In the genomic region with DNA sequence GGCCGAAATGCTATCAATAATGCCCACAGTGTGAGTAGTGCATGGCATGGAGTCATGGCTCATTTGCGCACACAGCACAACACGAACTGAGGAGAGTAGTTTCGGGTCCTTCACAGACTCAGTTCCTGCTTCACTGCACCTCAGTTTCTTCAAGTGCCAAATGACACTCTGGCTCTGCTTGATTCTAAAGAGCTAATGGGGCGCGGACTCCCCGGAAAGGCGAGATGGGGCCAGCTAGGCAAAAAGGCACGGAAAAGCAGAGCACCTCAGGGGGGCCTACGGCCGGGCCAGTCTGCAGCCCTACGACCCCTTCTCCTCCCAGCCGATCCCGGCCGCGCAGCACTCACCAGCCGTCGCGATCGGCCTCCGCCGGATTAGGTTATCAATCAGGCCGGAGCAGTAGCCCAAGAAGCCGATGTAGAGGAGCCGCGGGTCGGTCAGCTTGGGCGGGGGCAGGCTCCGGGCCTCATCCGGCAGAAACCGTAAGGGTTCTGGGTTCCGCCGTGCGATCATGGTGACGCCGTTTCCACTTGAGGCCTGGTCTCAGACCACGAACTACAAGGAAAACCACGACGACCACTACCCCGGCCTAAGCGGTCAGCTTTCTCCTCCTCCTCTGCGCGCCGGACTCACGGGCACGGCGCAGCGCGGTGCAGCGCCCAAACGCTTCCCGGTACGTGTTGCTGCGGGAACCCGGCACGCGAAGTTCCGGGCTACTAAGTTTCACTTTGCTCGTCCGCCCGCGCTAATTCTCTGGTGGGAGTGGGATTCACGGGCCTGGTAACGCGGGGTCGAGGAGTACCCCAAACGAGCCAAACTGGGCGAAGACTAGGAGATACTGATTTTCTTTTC, we compare ENCODE assay signal across 1 cellular context.
TF ChIP-seq lines count a peak whose summit lies in the region.

A gene (minus strand): TSS at position 631 of the 852 bp plus-strand sequence. CDS start 118 bp downstream, at position 513.

TF ChIP-seq in K562, 482 proteins besides CTCF, POLR2A, EP300 and RAD21 (continued from another document and continues in another):
- TF ChIP-seq, protein P1, sequence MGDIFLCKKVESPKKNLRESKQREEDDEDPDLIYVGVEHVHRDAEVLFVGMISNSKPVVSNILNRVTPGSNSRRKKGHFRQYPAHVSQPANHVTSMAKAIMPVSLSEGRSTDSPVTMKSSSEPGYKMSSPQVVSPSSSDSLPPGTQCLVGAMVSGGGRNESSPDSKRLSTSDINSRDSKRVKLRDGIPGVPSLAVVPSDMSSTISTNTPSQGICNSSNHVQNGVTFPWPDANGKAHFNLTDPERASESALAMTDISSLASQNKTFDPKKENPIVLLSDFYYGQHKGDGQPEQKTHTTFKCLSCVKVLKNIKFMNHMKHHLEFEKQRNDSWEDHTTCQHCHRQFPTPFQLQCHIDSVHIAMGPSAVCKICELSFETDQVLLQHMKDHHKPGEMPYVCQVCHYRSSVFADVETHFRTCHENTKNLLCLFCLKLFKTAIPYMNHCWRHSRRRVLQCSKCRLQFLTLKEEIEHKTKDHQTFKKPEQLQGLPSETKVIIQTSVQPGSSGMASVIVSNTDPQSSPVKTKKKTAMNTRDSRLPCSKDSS (IDR thresholded peaks at IDR 0.05; ENCODE audit: low read depth, partially characterized antibody): no peak
- TF ChIP-seq U2AF1 (optimal IDR thresholded peaks at IDR 0.05; ENCODE audit: low read depth, low read length) (no peak), RBBP5 (IDR thresholded peaks at IDR 0.05; ENCODE audit: borderline replicate concordance, insufficient read depth, low read length, poor library complexity, severe bottlenecking) (peak; percentile 99), EP400 (IDR thresholded peaks at IDR 0.05) (peak; percentile 81), RBM25 (IDR thresholded peaks at IDR 0.05; ENCODE audit: low read depth, low read length, severe bottlenecking) (no peak), SMC3 (conservative IDR thresholded peaks at IDR 0.05; ENCODE audit: insufficient read depth, low read depth, low read length) (0 out of 2 replicates have a peak, but pooled peaks have one; percentile 23), SAFB (IDR thresholded peaks at IDR 0.05; ENCODE audit: borderline replicate concordance, low read depth, low read length) (peak; percentile 78; the same call in 1 of the 2 replicates), HOXB6 (CRISPR knock-in tag; IDR thresholded peaks at IDR 0.05; ENCODE audit: borderline replicate concordance) (no peak), HCFC1 (IDR thresholded peaks at IDR 0.05; ENCODE audit: low read depth, low read length) (peak; percentile 86), ZNF766 (CRISPR knock-in tag; conservative IDR thresholded peaks at IDR 0.05) (0 out of 2 replicates have a peak, but pooled peaks have one; percentile 42), MIER1 (IDR thresholded peaks at IDR 0.05; ENCODE audit: low read depth) (0 out of 2 replicates have a peak, but pooled peaks have one; percentile 9), ASH1L (IDR thresholded peaks at IDR 0.05; ENCODE audit: borderline replicate concordance, low read depth, partially characterized antibody) (no peak), SMAD3 (CRISPR knock-in tag; conservative IDR thresholded peaks at IDR 0.05) (no peak), FOSL1 (tag; conservative IDR thresholded peaks at IDR 0.05) (peak; percentile 37; the same call in 1 of the 2 replicates), DNMT1 (IDR thresholded peaks at IDR 0.05) (no peak), ZNF695 (CRISPR knock-in tag; IDR thresholded peaks at IDR 0.05) (no peak), ZNF764 (CRISPR knock-in tag; IDR thresholded peaks at IDR 0.05; ENCODE audit: low read depth) (peak; percentile 20; the same call in 1 of the 2 replicates), TAF9B (IDR thresholded peaks at IDR 0.05; ENCODE audit: partially characterized antibody) (peak; percentile 95), RBM14 (IDR thresholded peaks at IDR 0.05; ENCODE audit: borderline replicate concordance, insufficient read depth, low read depth, low read length) (no peak), HDAC1 (IDR thresholded peaks at IDR 0.05) (peak in 1 of 2 experiments; percentile 87; a peak in 2 of 4 replicates), NCOA6 (IDR thresholded peaks at IDR 0.05) (peak; percentile 89), ZNF274 (IDR thresholded peaks at IDR 0.05; ENCODE audit: borderline replicate concordance, low read depth, low read length) (no peak), HDAC6 (IDR thresholded peaks at IDR 0.05; ENCODE audit: low read depth, low read length) (no peak), GATAD2A (IDR thresholded peaks at IDR 0.05) (peak; percentile 92; the same call in 1 of the 2 replicates), ZNF143 (CRISPR knock-in tag; IDR thresholded peaks at IDR 0.05) (no peak), TRIM24 (IDR thresholded peaks at IDR 0.05) (peak in 1 of 2 experiments; percentile 98; a peak in 2 of 4 replicates), BCL6 (CRISPR knock-in tag; IDR thresholded peaks at IDR 0.05) (no peak)
- TF ChIP-seq, protein P2, sequence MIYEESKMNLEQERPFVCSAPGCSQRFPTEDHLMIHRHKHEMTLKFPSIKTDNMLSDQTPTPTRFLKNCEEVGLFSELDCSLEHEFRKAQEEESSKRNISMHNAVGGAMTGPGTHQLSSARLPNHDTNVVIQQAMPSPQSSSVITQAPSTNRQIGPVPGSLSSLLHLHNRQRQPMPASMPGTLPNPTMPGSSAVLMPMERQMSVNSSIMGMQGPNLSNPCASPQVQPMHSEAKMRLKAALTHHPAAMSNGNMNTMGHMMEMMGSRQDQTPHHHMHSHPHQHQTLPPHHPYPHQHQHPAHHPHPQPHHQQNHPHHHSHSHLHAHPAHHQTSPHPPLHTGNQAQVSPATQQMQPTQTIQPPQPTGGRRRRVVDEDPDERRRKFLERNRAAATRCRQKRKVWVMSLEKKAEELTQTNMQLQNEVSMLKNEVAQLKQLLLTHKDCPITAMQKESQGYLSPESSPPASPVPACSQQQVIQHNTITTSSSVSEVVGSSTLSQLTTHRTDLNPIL (CRISPR knock-in tag; IDR thresholded peaks at IDR 0.05): no peak
- TF ChIP-seq, protein P3, sequence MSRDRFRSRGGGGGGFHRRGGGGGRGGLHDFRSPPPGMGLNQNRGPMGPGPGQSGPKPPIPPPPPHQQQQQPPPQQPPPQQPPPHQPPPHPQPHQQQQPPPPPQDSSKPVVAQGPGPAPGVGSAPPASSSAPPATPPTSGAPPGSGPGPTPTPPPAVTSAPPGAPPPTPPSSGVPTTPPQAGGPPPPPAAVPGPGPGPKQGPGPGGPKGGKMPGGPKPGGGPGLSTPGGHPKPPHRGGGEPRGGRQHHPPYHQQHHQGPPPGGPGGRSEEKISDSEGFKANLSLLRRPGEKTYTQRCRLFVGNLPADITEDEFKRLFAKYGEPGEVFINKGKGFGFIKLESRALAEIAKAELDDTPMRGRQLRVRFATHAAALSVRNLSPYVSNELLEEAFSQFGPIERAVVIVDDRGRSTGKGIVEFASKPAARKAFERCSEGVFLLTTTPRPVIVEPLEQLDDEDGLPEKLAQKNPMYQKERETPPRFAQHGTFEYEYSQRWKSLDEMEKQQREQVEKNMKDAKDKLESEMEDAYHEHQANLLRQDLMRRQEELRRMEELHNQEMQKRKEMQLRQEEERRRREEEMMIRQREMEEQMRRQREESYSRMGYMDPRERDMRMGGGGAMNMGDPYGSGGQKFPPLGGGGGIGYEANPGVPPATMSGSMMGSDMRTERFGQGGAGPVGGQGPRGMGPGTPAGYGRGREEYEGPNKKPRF (IDR thresholded peaks at IDR 0.05; ENCODE audit: low read depth, low read length): no peak
- TF ChIP-seq, protein P4, sequence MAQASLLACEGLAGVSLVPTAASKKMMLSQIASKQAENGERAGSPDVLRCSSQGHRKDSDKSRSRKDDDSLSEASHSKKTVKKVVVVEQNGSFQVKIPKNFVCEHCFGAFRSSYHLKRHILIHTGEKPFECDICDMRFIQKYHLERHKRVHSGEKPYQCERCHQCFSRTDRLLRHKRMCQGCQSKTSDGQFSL (CRISPR knock-in tag; IDR thresholded peaks at IDR 0.05): no peak
- TF ChIP-seq, protein P4 (tag; IDR thresholded peaks at IDR 0.05): no peak
- TF ChIP-seq, protein P5, sequence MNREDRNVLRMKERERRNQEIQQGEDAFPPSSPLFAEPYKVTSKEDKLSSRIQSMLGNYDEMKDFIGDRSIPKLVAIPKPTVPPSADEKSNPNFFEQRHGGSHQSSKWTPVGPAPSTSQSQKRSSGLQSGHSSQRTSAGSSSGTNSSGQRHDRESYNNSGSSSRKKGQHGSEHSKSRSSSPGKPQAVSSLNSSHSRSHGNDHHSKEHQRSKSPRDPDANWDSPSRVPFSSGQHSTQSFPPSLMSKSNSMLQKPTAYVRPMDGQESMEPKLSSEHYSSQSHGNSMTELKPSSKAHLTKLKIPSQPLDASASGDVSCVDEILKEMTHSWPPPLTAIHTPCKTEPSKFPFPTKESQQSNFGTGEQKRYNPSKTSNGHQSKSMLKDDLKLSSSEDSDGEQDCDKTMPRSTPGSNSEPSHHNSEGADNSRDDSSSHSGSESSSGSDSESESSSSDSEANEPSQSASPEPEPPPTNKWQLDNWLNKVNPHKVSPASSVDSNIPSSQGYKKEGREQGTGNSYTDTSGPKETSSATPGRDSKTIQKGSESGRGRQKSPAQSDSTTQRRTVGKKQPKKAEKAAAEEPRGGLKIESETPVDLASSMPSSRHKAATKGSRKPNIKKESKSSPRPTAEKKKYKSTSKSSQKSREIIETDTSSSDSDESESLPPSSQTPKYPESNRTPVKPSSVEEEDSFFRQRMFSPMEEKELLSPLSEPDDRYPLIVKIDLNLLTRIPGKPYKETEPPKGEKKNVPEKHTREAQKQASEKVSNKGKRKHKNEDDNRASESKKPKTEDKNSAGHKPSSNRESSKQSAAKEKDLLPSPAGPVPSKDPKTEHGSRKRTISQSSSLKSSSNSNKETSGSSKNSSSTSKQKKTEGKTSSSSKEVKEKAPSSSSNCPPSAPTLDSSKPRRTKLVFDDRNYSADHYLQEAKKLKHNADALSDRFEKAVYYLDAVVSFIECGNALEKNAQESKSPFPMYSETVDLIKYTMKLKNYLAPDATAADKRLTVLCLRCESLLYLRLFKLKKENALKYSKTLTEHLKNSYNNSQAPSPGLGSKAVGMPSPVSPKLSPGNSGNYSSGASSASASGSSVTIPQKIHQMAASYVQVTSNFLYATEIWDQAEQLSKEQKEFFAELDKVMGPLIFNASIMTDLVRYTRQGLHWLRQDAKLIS (CRISPR knock-in tag; IDR thresholded peaks at IDR 0.05): 0 out of 2 replicates have a peak, but pooled peaks have one; percentile 64
- TF ChIP-seq, protein P6, sequence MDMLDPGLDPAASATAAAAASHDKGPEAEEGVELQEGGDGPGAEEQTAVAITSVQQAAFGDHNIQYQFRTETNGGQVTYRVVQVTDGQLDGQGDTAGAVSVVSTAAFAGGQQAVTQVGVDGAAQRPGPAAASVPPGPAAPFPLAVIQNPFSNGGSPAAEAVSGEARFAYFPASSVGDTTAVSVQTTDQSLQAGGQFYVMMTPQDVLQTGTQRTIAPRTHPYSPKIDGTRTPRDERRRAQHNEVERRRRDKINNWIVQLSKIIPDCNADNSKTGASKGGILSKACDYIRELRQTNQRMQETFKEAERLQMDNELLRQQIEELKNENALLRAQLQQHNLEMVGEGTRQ (CRISPR knock-in tag; IDR thresholded peaks at IDR 0.05): peak; percentile 11; the same call in 1 of the 2 replicates
- TF ChIP-seq, protein P7, sequence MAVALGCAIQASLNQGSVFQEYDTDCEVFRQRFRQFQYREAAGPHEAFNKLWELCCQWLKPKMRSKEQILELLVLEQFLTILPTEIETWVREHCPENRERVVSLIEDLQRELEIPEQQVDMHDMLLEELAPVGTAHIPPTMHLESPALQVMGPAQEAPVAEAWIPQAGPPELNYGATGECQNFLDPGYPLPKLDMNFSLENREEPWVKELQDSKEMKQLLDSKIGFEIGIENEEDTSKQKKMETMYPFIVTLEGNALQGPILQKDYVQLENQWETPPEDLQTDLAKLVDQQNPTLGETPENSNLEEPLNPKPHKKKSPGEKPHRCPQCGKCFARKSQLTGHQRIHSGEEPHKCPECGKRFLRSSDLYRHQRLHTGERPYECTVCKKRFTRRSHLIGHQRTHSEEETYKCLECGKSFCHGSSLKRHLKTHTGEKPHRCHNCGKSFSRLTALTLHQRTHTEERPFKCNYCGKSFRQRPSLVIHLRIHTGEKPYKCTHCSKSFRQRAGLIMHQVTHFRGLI (CRISPR knock-in tag; IDR thresholded peaks at IDR 0.05): no peak
- TF ChIP-seq, protein P8, sequence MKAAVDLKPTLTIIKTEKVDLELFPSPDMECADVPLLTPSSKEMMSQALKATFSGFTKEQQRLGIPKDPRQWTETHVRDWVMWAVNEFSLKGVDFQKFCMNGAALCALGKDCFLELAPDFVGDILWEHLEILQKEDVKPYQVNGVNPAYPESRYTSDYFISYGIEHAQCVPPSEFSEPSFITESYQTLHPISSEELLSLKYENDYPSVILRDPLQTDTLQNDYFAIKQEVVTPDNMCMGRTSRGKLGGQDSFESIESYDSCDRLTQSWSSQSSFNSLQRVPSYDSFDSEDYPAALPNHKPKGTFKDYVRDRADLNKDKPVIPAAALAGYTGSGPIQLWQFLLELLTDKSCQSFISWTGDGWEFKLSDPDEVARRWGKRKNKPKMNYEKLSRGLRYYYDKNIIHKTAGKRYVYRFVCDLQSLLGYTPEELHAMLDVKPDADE (conservative IDR thresholded peaks at IDR 0.05; ENCODE audit: control insufficient read depth, low read depth, low read length): peak; percentile 91
- TF ChIP-seq, protein P9, sequence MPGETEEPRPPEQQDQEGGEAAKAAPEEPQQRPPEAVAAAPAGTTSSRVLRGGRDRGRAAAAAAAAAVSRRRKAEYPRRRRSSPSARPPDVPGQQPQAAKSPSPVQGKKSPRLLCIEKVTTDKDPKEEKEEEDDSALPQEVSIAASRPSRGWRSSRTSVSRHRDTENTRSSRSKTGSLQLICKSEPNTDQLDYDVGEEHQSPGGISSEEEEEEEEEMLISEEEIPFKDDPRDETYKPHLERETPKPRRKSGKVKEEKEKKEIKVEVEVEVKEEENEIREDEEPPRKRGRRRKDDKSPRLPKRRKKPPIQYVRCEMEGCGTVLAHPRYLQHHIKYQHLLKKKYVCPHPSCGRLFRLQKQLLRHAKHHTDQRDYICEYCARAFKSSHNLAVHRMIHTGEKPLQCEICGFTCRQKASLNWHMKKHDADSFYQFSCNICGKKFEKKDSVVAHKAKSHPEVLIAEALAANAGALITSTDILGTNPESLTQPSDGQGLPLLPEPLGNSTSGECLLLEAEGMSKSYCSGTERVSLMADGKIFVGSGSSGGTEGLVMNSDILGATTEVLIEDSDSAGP (CRISPR knock-in tag; IDR thresholded peaks at IDR 0.05): no peak
- TF ChIP-seq, protein P10, sequence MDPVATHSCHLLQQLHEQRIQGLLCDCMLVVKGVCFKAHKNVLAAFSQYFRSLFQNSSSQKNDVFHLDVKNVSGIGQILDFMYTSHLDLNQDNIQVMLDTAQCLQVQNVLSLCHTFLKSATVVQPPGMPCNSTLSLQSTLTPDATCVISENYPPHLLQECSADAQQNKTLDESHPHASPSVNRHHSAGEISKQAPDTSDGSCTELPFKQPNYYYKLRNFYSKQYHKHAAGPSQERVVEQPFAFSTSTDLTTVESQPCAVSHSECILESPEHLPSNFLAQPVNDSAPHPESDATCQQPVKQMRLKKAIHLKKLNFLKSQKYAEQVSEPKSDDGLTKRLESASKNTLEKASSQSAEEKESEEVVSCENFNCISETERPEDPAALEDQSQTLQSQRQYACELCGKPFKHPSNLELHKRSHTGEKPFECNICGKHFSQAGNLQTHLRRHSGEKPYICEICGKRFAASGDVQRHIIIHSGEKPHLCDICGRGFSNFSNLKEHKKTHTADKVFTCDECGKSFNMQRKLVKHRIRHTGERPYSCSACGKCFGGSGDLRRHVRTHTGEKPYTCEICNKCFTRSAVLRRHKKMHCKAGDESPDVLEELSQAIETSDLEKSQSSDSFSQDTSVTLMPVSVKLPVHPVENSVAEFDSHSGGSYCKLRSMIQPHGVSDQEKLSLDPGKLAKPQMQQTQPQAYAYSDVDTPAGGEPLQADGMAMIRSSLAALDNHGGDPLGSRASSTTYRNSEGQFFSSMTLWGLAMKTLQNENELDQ (CRISPR knock-in tag; IDR thresholded peaks at IDR 0.05; ENCODE audit: borderline replicate concordance): no peak
